Comparison of ENCODE assay signal across 8 cellular contexts in the genomic region with DNA sequence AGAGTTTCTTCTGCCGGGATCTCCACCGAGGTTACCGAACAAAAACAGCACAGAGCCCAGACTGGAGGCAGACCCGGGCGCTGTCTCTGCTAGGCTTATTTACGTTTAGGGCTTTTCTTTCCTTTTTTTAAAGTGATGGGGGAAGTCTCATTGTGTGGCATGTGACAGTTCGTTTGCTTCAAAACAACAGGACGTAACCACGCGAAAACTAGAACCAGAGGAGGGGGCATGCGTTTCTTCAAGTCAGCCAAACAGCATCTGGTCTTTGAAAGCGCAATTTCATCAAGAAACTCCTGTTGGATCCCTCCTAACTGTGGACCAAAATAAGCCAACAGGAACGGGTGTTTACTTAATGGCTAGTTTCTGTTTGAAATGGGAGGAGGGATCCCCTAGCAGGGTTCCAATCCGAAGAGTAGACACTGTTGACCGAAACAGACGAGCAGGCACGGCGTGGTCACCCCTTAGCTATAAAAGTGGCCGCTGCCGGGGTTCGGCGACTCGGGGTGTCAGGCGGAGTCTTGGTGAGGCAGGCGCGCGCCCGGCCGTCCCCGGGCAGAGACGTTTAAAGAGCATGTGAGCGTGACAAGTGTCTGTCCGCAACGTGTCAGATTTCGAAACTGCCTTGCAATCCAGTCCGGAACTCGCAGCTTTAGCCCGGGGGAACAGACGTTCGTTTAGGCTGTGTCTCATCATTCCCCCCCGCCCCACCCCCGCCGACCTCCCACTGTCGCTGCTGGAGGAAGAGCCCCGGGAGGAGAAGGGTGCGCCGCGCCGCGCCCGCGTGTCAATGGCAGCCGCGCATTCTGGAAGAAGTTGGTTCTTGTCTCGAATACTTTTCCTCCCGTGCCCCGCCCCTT. TPM values are rescaled to one million over a fixed set of nuclear protein-coding genes. Genes with fewer than 3 reads are reported as not detected.
DNase-seq lines count a peak whose midpoint lies in the region; ATAC-seq and TF ChIP-seq lines count a peak whose summit lies in the region.

No MANE protein-coding gene starts in this region.

- peak overlapping the region; percentile 64 for H3K4ac ChIP-seq in mesendoderm (ENCODE audit: low read depth, low read length)

- H2AK5ac ChIP-seq in mesendoderm (ENCODE audit: low read length) = no peak overlapping the region

- H3K18ac ChIP-seq in mesendoderm (ENCODE audit: low read length) = peak overlapping the region; percentile 91

- peak overlapping the region; percentile 91 for H3K56ac ChIP-seq in mesendoderm (ENCODE audit: low read length)

- intact Hi-C loops in activated CD8-positive, alpha-beta T cell treated with anti-CD3 and anti-CD28 coated beads for 36 hours (cut with micrococcal nuclease) = no loop called here

- TF ChIP-seq CTCF in activated CD8-positive, alpha-beta T cell treated with anti-CD3 and anti-CD28 coated beads for 36 hours (IDR thresholded peaks at IDR 0.05) = no peak

- H3K4me1 ChIP-seq in mesendoderm (ENCODE audit: control insufficient read depth, low read depth, low read length) = peaks cover 10% of the 10 kb centered on the region

- H3K4me3 Mint-ChIP-seq in activated CD8-positive, alpha-beta T cell treated with anti-CD3 and anti-CD28 coated beads for 36 hours = peak overlapping the region; percentile 94

- H3K27me3 ChIP-seq in mesendoderm (ENCODE audit: insufficient read depth, low read length, poor library complexity) = no peaks in the 10 kb centered on the region

- ATAC-seq in GM18517 (IDR thresholded peaks at IDR 0.05; ENCODE audit: unreplicated experiment) (peak; percentile 46), HG03045 (IDR thresholded peaks at IDR 0.05; ENCODE audit: unreplicated experiment) (peak; percentile 43)
- ATAC-seq in activated CD8-positive, alpha-beta T cell treated with anti-CD3 and anti-CD28 coated beads for 36 hours = peak; percentile 28

- H3K23ac ChIP-seq in mesendoderm (ENCODE audit: low read length) = peak overlapping the region; percentile 0

- H3K79me1 ChIP-seq in mesendoderm (ENCODE audit: low read length) = no peaks in the 10 kb centered on the region

- H2BK15ac ChIP-seq in mesendoderm (replicated peaks; ENCODE audit: low read depth) = no peak overlapping the region

- H4K8ac ChIP-seq in mesendoderm (ENCODE audit: low read depth, low read length) = no peak overlapping the region

- H3K4me2 ChIP-seq in mesendoderm (ENCODE audit: low read length) = peak overlapping the region; percentile 90

- POLR2A ChIA-PET in activated CD8-positive, alpha-beta T cell treated with anti-CD3 and anti-CD28 coated beads for 36 hours (lab: Charles Lee) = interaction anchor here (0.6 to 3.0 kb wide), 9 partner anchors 9 to 793 kb away, joined by 3 to 11 read pairs (median 4); a partner anchor contains a TSS

- DNase-seq in A172 (ENCODE audit: low spot score) = peak; percentile 68
- peak; percentile 97 for DNase-seq in NCI-H69 (lab: John Stamatoyannopoulos, UW)
- peak; percentile 89 for DNase-seq in activated CD8-positive, alpha-beta T cell treated with anti-CD3 and anti-CD28 coated beads for 36 hours
- peak; percentile 66 for DNase-seq in effector CD8-positive, alpha-beta T cell (lab: John Stamatoyannopoulos, UW)
- DNase-seq in mesendoderm = peak; percentile 91
- peak; percentile 40 for DNase-seq in stimulated activated CD8-positive, alpha-beta memory T cell treated with anti-CD3 and anti-CD28 coated beads, Interleukin-15, amount 100 ng/mL, for 24 hours (ENCODE audit: low read depth)

- H3K27ac Mint-ChIP-seq in activated CD8-positive, alpha-beta T cell treated with anti-CD3 and anti-CD28 coated beads for 36 hours = peak overlapping the region; percentile 92

- no peaks in the 10 kb centered on the region for H3K9me3 Mint-ChIP-seq in activated CD8-positive, alpha-beta T cell treated with anti-CD3 and anti-CD28 coated beads for 36 hours

- peak overlapping the region; percentile 47 for H2BK120ac ChIP-seq in mesendoderm (ENCODE audit: low read depth, low read length)

- peak overlapping the region; percentile 78 for H3K9ac ChIP-seq in mesendoderm (ENCODE audit: low read length)

- H4K5ac ChIP-seq in mesendoderm (ENCODE audit: low read length) = no peak overlapping the region

- CTCF ChIA-PET in activated CD8-positive, alpha-beta T cell treated with anti-CD3 and anti-CD28 coated beads for 36 hours (lab: Charles Lee) = interaction anchor here (0.6 to 3.5 kb wide), 3 partner anchors 145 to 156 kb away, joined by 3 to 21 read pairs (median 3); no protein-coding TSS in a partner anchor

- H3K27ac ChIP-seq in mesendoderm (ENCODE audit: low read depth, low read length) = peak overlapping the region; percentile 98

- WGBS in mesendoderm (ENCODE audit: extremely low coverage, insufficient coverage, low lambda C conversion rate) = no CpG with 5 or more reads among the region's 57 CpGs

- peak overlapping the region; percentile 72 for H3K4me3 ChIP-seq in mesendoderm (ENCODE audit: low read length)

- peak overlapping the region; percentile 33 for H2BK5ac ChIP-seq in mesendoderm (ENCODE audit: low read length)

- H3K79me2 ChIP-seq in mesendoderm (ENCODE audit: control insufficient read depth, insufficient read depth, low read length) = peaks cover 47% of the 10 kb centered on the region

- H3K27me3 Mint-ChIP-seq in activated CD8-positive, alpha-beta T cell treated with anti-CD3 and anti-CD28 coated beads for 36 hours = no peaks in the 10 kb centered on the region

- peaks cover 21% of the 10 kb centered on the region for H3K36me3 Mint-ChIP-seq in activated CD8-positive, alpha-beta T cell treated with anti-CD3 and anti-CD28 coated beads for 36 hours (ENCODE audit: low read depth)

- H3K36me3 ChIP-seq in mesendoderm (ENCODE audit: control insufficient read depth, insufficient read depth, low read length) = no peaks in the 10 kb centered on the region

- H3K4me1 Mint-ChIP-seq in activated CD8-positive, alpha-beta T cell treated with anti-CD3 and anti-CD28 coated beads for 36 hours (ENCODE audit: low read depth) = peaks cover 25% of the 10 kb centered on the region

RNA-seq across cellular contexts. Expression of a gene that starts 0.9 kb away (rescaled TPM):
- total RNA-seq in A172 (2014; rRNA removed; shearing (Covaris generic)) = 101 and 103 TPM in 2 replicates
- total RNA-seq in activated CD8-positive, alpha-beta T cell treated with anti-CD3 and anti-CD28 coated beads for 36 hours = 10 to 100 TPM; 33.3 to 34.5 TPM
- 147 TPM for polyA plus RNA-seq in mesendoderm (2013, experiment 1 of 2)
- 153 TPM for polyA plus RNA-seq in mesendoderm (2013, experiment 2 of 2)

Comparison
In these comparisons a context has a peak if more than half of its experiments do, and no peak if none do; other contexts are left out.
1. Peak in every context shown above with its lines: DNase-seq, ATAC-seq, H3K4me3 ChIP-seq and H3K27ac ChIP-seq.
2. DNase-seq: peak in every context shown above with its lines; median percentile 97 in NCI-H69; 91 in mesendoderm; 89 in activated CD8-positive, alpha-beta T cell treated with anti-CD3 and anti-CD28 coated beads for 36 hours; 68 in A172; 66 in effector CD8-positive, alpha-beta T cell; 40 in stimulated activated CD8-positive, alpha-beta memory T cell treated with anti-CD3 and anti-CD28 coated beads, Interleukin-15, amount 100 ng/mL, for 24 hours.